ENCODE assay signal across 8 cellular contexts in the genomic region with DNA sequence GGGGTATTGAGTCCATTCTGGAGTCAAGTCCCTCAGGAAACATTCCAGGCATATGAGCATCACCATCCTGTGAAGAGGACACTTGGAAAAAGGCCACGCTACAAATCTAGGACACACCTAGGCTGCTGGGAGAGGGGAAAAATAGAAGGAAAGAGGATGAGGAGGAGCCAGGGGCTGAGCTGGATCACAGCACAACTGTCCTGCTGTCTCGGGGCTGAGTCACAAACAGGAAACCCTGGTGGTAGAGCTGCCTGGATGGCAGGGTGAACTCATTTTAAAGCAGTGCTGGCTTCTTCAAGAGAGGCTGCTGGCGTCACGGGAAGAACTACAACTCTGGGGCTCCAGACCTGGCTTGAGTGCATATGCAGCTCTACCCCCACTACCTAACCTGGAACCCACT. TPM values are rescaled to one million over a fixed set of nuclear protein-coding genes. Genes with fewer than 3 reads are reported as not detected.
A peak's percentile ranks its signal among the peaks of the same experiment; 100 is the strongest.
DNase-seq lines count a peak whose midpoint lies in the region; ATAC-seq and TF ChIP-seq lines count a peak whose summit lies in the region.

No MANE protein-coding gene starts in this region.

- TF ChIP-seq CTCF in fibroblast of villous mesenchyme (IDR thresholded peaks at IDR 0.05; ENCODE audit: insufficient read depth, low read depth, low read length) = peak; percentile 3

- no peak overlapping the region for H3K4me3 ChIP-seq in fibroblast of villous mesenchyme (ENCODE audit: low read depth, low read length)

- ATAC-seq in HG02642 (IDR thresholded peaks at IDR 0.05; ENCODE audit: poor library complexity, unreplicated experiment) (no peak), HG03457 (IDR thresholded peaks at IDR 0.05; ENCODE audit: unreplicated experiment) (no peak), HG03045 (IDR thresholded peaks at IDR 0.05; ENCODE audit: unreplicated experiment) (no peak)

- DNase-seq in LHCN-M2 (ENCODE audit: low read depth) = peak; percentile 87
- peak; percentile 56 for DNase-seq in activated CD8-positive, alpha-beta memory T cell treated with anti-CD3 and anti-CD28 coated beads, Interleukin-2, amount 50 U/mL, for 4 hours
- DNase-seq in fibroblast of villous mesenchyme (ENCODE audit: low read depth) = peak; percentile 53
- peak; percentile 13 for DNase-seq in stimulated activated CD8-positive, alpha-beta memory T cell treated with anti-CD3 and anti-CD28 coated beads, Interleukin-7, amount 100 ng/mL, for 24 hours (ENCODE audit: low read depth)
- DNase-seq in NCI-H748 treated with DMSO at 0.1 percent for 48 hours (lab: John Stamatoyannopoulos, UW) = no peak

RNA-seq across cellular contexts. Expression of gene FSCN1, which starts 37.3 kb away (rescaled TPM):
- total RNA-seq in LHCN-M2 (2014; rRNA removed) (350 and 396 TPM in 2 replicates), fibroblast of villous mesenchyme (256 and 312 TPM in 2 replicates)
- polyA plus RNA-seq in LHCN-M2 (2012) = 459 TPM
